ENCODE assay signal across 19 cellular contexts in the genomic region with DNA sequence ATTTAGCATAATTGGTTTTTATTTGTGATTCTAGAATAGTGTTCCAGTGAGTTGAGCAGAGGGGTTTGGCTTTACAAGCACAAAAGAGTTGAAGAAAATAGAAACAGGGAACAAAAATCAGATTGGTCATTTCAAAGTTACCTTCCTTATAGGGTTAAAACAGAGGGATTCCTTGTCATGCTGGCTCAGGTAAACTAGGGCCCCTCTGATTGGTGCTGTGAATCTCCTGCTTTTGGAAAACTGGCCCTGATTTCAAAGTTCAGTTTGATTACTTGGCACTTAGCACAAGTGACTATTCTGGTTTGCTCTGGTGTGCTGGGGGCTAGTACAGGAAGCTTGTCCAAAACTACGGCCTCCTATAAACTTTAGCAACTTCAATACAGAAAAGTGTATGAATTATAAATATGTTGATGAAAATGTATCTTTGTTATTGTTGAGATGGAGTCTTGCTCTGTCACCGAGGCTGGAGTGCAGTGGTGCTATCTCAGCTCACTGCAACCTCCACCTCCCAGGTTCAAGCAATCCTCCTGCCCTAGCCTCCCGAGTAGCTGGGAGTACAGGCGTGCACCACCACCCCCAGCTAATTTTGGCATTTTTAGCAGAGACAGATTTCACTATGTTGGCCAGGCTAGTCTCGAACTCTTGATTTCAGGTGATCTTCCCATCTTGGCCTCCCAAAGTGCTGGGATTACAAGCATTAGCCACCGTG. TPM values are rescaled to one million over a fixed set of nuclear protein-coding genes. Genes with fewer than 3 reads are reported as not detected.
DNase-seq lines count a peak whose midpoint lies in the region; ATAC-seq and TF ChIP-seq lines count a peak whose summit lies in the region.
"Had no signal": no experiment of that assay in that cellular context is flagged by ENCODE, and none has a peak within 500 bp of the region (broad histone marks: within the 10 kb centered on the region; RNA-seq: fewer than 3 reads in every experiment).

No MANE protein-coding gene starts in this region.

- CTCF ChIA-PET in CD4-positive, alpha-beta memory T cell (lab: Charles Lee; ENCODE audit: partially characterized antibody), result no interaction called here
- CTCF ChIA-PET in activated CD4-positive, alpha-beta memory T cell treated with anti-CD3 and anti-CD28 coated beads, Interleukin-2, amount 10 ng/mL, durations not matched to agents 7 days and 5 days (lab: Charles Lee), result no interaction called here

- peak overlapping the region; percentile 22 for H3K4me3 Mint-ChIP-seq in T-helper 2 cell treated with Interferon-gamma antibody and Interleukin-4, amounts not matched to agents 5 μg/mL and 100 μg/mL, for 36 hours
- peak overlapping the region in 6 of 8 donors; percentile 35 to 64 (median 40) for H3K4me3 Mint-ChIP-seq in CD4-positive, alpha-beta memory T cell
- no peak overlapping the region for H3K4me3 Mint-ChIP-seq in activated CD4-positive, alpha-beta memory T cell treated with anti-CD3 and anti-CD28 coated beads, Interleukin-2, amount 10 ng/mL, durations not matched to agents 7 days and 5 days
- peak overlapping the region; percentile 37 for H3K4me3 Mint-ChIP-seq in mesothelial cell of epicardium

- TF ChIP-seq CTCF in mesothelial cell of epicardium (IDR thresholded peaks at IDR 0.05; ENCODE audit: unreplicated experiment), result no peak
- no peak for TF ChIP-seq CTCF in heart right ventricle (IDR thresholded peaks at IDR 0.05)

- peaks cover 40% of the 10 kb centered on the region for H3K4me1 Mint-ChIP-seq in T-helper 2 cell treated with Interferon-gamma antibody and Interleukin-4, amounts not matched to agents 5 μg/mL and 100 μg/mL, for 36 hours (ENCODE audit: low read depth)
- H3K4me1 Mint-ChIP-seq in CD4-positive, alpha-beta memory T cell, result peaks cover 26 to 49% (median 37%) of the 10 kb centered on the region in 4 donors
- H3K4me1 Mint-ChIP-seq in activated CD4-positive, alpha-beta memory T cell treated with anti-CD3 and anti-CD28 coated beads, Interleukin-2, amount 10 ng/mL, durations not matched to agents 7 days and 5 days, result peaks cover 56% of the 10 kb centered on the region
- peaks cover 32% of the 10 kb centered on the region for H3K4me1 Mint-ChIP-seq in mesothelial cell of epicardium

- H3K9me3 Mint-ChIP-seq in T-helper 2 cell treated with Interferon-gamma antibody and Interleukin-4, amounts not matched to agents 5 μg/mL and 100 μg/mL, for 36 hours, result no peaks in the 10 kb centered on the region
- peaks cover 0 to 2% (median 0%) of the 10 kb centered on the region in 8 donors for H3K9me3 Mint-ChIP-seq in CD4-positive, alpha-beta memory T cell
- no peaks in the 10 kb centered on the region for H3K9me3 Mint-ChIP-seq in activated CD4-positive, alpha-beta memory T cell treated with anti-CD3 and anti-CD28 coated beads, Interleukin-2, amount 10 ng/mL, durations not matched to agents 7 days and 5 days
- no peaks in the 10 kb centered on the region for H3K9me3 Mint-ChIP-seq in mesothelial cell of epicardium
- H3K9me3 Mint-ChIP-seq: activated T-cell treated with anti-CD3 and anti-CD28 coated beads, Interleukin-2, amount 50 U/mL, for 72 hours had no signal

- no peak for ATAC-seq in HG02588 (IDR thresholded peaks at IDR 0.05; ENCODE audit: unreplicated experiment)
- ATAC-seq in heart right ventricle, result no peak
- ATAC-seq: activated T-cell treated with anti-CD3 and anti-CD28 coated beads, Interleukin-2, amount 50 U/mL, for 72 hours; left lung; upper lobe of right lung had no signal

- H3K27ac ChIP-seq in CD4-positive, alpha-beta memory T cell (ENCODE audit: low read depth, low read length), result no peak overlapping the region
- H3K27ac ChIP-seq in heart right ventricle, result no peak overlapping the region
- H3K27ac ChIP-seq: left lung, upper lobe of right lung had no signal

- no peaks in the 10 kb centered on the region for H3K27me3 ChIP-seq in CD4-positive, alpha-beta memory T cell (ENCODE audit: insufficient read depth, low read length)
- H3K27me3 ChIP-seq in heart right ventricle, result no peaks in the 10 kb centered on the region
- H3K27me3 ChIP-seq: left lung, upper lobe of right lung had no signal

- H3K27ac Mint-ChIP-seq in T-helper 2 cell treated with Interferon-gamma antibody and Interleukin-4, amounts not matched to agents 5 μg/mL and 100 μg/mL, for 36 hours, result no peak overlapping the region
- peak overlapping the region in 3 of 7 donors; percentile 11 to 72 (median 36) for H3K27ac Mint-ChIP-seq in CD4-positive, alpha-beta memory T cell
- H3K27ac Mint-ChIP-seq in activated CD4-positive, alpha-beta memory T cell treated with anti-CD3 and anti-CD28 coated beads, Interleukin-2, amount 10 ng/mL, durations not matched to agents 7 days and 5 days, result peak overlapping the region; percentile 54
- no peak overlapping the region for H3K27ac Mint-ChIP-seq in mesothelial cell of epicardium

- intact Hi-C loops in CD4-positive, alpha-beta memory T cell (cut with micrococcal nuclease), result loop anchor here (10.0 kb wide), 1 partner anchor 1738 kb away; the partner anchor contains the start of genes NHLRC3 and PROSER1
- intact Hi-C loops in heart right ventricle (cut with DNase I), result loop anchor here in 3 of 10 donors (5.0 to 10.0 kb wide), 4 partner anchors 282 to 1088 kb away; partner anchors contain the start of gene WBP4 (in 1 of the 3)

- WGBS in heart right ventricle, 2 donors, result 89 to 92% methylated on average over 6 of the region's 6 CpGs

- no peaks in the 10 kb centered on the region for H3K36me3 ChIP-seq in CD4-positive, alpha-beta memory T cell (ENCODE audit: insufficient read depth, low read length)
- H3K36me3 ChIP-seq in heart right ventricle, result no peaks in the 10 kb centered on the region
- H3K36me3 ChIP-seq: left lung, upper lobe of right lung had no signal

- peaks cover 40% of the 10 kb centered on the region for H3K4me1 ChIP-seq in CD4-positive, alpha-beta memory T cell (ENCODE audit: insufficient read depth, low read length)
- H3K4me1 ChIP-seq in heart right ventricle, result peaks cover 0 to 40% (median 12%) of the 10 kb centered on the region in 9 donors

- no peak overlapping the region for H3K4me3 ChIP-seq in CD4-positive, alpha-beta memory T cell (ENCODE audit: low read length in 2 of 2)
- no peak overlapping the region for H3K4me3 ChIP-seq in heart right ventricle
- H3K4me3 ChIP-seq: left lung, upper lobe of right lung had no signal

- no peaks in the 10 kb centered on the region for H3K9me3 ChIP-seq in CD4-positive, alpha-beta memory T cell (ENCODE audit: control insufficient read depth in 1 of 2, low read length in 2 of 2)
- H3K9me3 ChIP-seq in heart right ventricle, result no peaks in the 10 kb centered on the region
- H3K9me3 ChIP-seq: left lung, upper lobe of right lung had no signal

- POLR2A ChIA-PET in CD4-positive, alpha-beta memory T cell (lab: Charles Lee; ENCODE audit: partially characterized antibody), result interaction anchor here (1.2 kb wide), 1 partner anchor 149 kb away, joined by 3 read pairs; no protein-coding TSS in a partner anchor
- POLR2A ChIA-PET in activated CD4-positive, alpha-beta memory T cell treated with anti-CD3 and anti-CD28 coated beads, Interleukin-2, amount 10 ng/mL, durations not matched to agents 7 days and 5 days (lab: Charles Lee), result interaction anchor here (0.9 kb wide), 1 partner anchor 16 kb away, joined by 3 read pairs; no protein-coding TSS in a partner anchor

- DNase-seq in T-helper 2 cell treated with Interferon-gamma antibody and Interleukin-4, amounts not matched to agents 5 μg/mL and 100 μg/mL, for 36 hours (ENCODE audit: low spot score), result no peak
- DNase-seq in T-helper 2 cell, result no peak
- DNase-seq in CD4-positive, alpha-beta memory T cell, result no peak
- no peak for DNase-seq in activated CD4-positive, alpha-beta memory T cell treated with anti-CD3 and anti-CD28 coated beads, Interleukin-2, amount 10 ng/mL, durations not matched to agents 7 days and 5 days
- DNase-seq in mesothelial cell of epicardium (ENCODE audit: low spot score in 2 of 2, unreplicated experiment in 2 of 2), result no peak
- DNase-seq in GM03348 (ENCODE audit: low spot score), result no peak
- DNase-seq in heart right ventricle, result no peak
- DNase-seq: 8988T; activated CD4-positive, alpha-beta T cell treated with anti-CD3 and anti-CD28 coated beads for 4 hours; activated T-cell treated with anti-CD3 and anti-CD28 coated beads, Interleukin-2, amount 50 U/mL, for 72 hours; glutamatergic neuron; H7; left lung; NCI-H1092 treated with DMSO at 0.1 percent for 48 hours; NCI-H2081 treated with DMSO at 0.1 percent for 48 hours; retina; stimulated activated CD4-positive, alpha-beta T cell treated with anti-CD3 and anti-CD28 coated beads, Interleukin-12 subunit alpha, Interleukin-12 subunit beta, amount 100 ng/mL, for 4 hours; upper lobe of right lung had no signal

- peaks cover 5% of the 10 kb centered on the region for H3K36me3 Mint-ChIP-seq in T-helper 2 cell treated with Interferon-gamma antibody and Interleukin-4, amounts not matched to agents 5 μg/mL and 100 μg/mL, for 36 hours (ENCODE audit: low read depth)
- peaks cover 0 to 13% of the 10 kb centered on the region in 2 donors for H3K36me3 Mint-ChIP-seq in CD4-positive, alpha-beta memory T cell
- H3K36me3 Mint-ChIP-seq in activated CD4-positive, alpha-beta memory T cell treated with anti-CD3 and anti-CD28 coated beads, Interleukin-2, amount 10 ng/mL, durations not matched to agents 7 days and 5 days (ENCODE audit: low read depth), result peaks cover 10% of the 10 kb centered on the region
- no peaks in the 10 kb centered on the region for H3K36me3 Mint-ChIP-seq in mesothelial cell of epicardium

- H3K27me3 Mint-ChIP-seq in T-helper 2 cell treated with Interferon-gamma antibody and Interleukin-4, amounts not matched to agents 5 μg/mL and 100 μg/mL, for 36 hours (ENCODE audit: low read depth), result no peaks in the 10 kb centered on the region
- no peaks in the 10 kb centered on the region for H3K27me3 Mint-ChIP-seq in CD4-positive, alpha-beta memory T cell
- H3K27me3 Mint-ChIP-seq in activated CD4-positive, alpha-beta memory T cell treated with anti-CD3 and anti-CD28 coated beads, Interleukin-2, amount 10 ng/mL, durations not matched to agents 7 days and 5 days, result no peaks in the 10 kb centered on the region
- H3K27me3 Mint-ChIP-seq in mesothelial cell of epicardium (ENCODE audit: low read depth), result no peaks in the 10 kb centered on the region

RNA-seq across cellular contexts. Expression of gene MRPS31, which starts 1.9 kb away (rescaled TPM):
- total RNA-seq in CD4-positive, alpha-beta memory T cell, result 10 to 100 TPM; 37.7 to 39.5 TPM
- polyA plus RNA-seq in CD4-positive, alpha-beta memory T cell, result 10 to 100 TPM; 48.2 to 58.5 TPM
- total RNA-seq in activated CD4-positive, alpha-beta memory T cell treated with anti-CD3 and anti-CD28 coated beads, Interleukin-2, amount 10 ng/mL, durations not matched to agents 7 days and 5 days, result 10 to 100 TPM; 31.5 to 34.0 TPM
- total RNA-seq in mesothelial cell of epicardium, result 29.6 to 33.3 TPM (median 31.3 TPM) in 3 replicates
- 10 to 100 TPM; 22.2 to 32.9 (median 30.4) TPM for total RNA-seq in heart right ventricle
- 100 to 1,000 TPM in 1 of 2 donors, 10 to 100 TPM in 1; 32.8 to 121 TPM for polyA plus RNA-seq in heart right ventricle

RNA-seq across cellular contexts. Expression of gene SLC25A15, which starts 16.5 kb away (rescaled TPM):
- total RNA-seq in CD4-positive, alpha-beta memory T cell, result 1 to 10 TPM; 7.9 to 8.5 TPM
- 1 to 10 TPM; 4.2 to 5.0 TPM for polyA plus RNA-seq in CD4-positive, alpha-beta memory T cell
- 1 to 10 TPM; 8.2 to 9.8 TPM for total RNA-seq in activated CD4-positive, alpha-beta memory T cell treated with anti-CD3 and anti-CD28 coated beads, Interleukin-2, amount 10 ng/mL, durations not matched to agents 7 days and 5 days
- 11.0 to 13.2 TPM (median 12.2 TPM) in 3 replicates for total RNA-seq in mesothelial cell of epicardium
- total RNA-seq in heart right ventricle, result 1 to 10 TPM; 3.3 to 6.0 (median 4.9) TPM
- 1 to 10 TPM in 1 of 2 donors, under 1 TPM in 1; 0.73 to 4.8 TPM for polyA plus RNA-seq in heart right ventricle
